ENCODE assay signal across 1 cellular context in genomic region chr17:11535231-11535630, GRCh38.
TF ChIP-seq lines count a peak whose summit lies in the region.

No MANE protein-coding gene starts in this region.

TF ChIP-seq in H1, 55 proteins besides CTCF, POLR2A, EP300 and RAD21:
- TF ChIP-seq NRF1 (IDR thresholded peaks at IDR 0.05; ENCODE audit: low read depth, low read length) (no peak), USF2 (IDR thresholded peaks at IDR 0.05; ENCODE audit: low read length) (no peak), JUND (IDR thresholded peaks at IDR 0.05; ENCODE audit: low read length) (peak; percentile 77; the same call in 1 of the 2 replicates), JUN (IDR thresholded peaks at IDR 0.05; ENCODE audit: low read depth, low read length) (no peak), E2F6 (IDR thresholded peaks at IDR 0.05) (no peak)
